Comparison of ENCODE assay signal across 1 cellular context in genomic region chr16:15990902-15991301, GRCh38.
A peak's percentile ranks its signal among the peaks of the same experiment; 100 is the strongest.
TF ChIP-seq lines count a peak whose summit lies in the region.

No MANE protein-coding gene starts in this region.

TF ChIP-seq in K562, 482 proteins besides CTCF, POLR2A, EP300 and RAD21 (continued from another document and continues in another):
- TF ChIP-seq, protein P1, sequence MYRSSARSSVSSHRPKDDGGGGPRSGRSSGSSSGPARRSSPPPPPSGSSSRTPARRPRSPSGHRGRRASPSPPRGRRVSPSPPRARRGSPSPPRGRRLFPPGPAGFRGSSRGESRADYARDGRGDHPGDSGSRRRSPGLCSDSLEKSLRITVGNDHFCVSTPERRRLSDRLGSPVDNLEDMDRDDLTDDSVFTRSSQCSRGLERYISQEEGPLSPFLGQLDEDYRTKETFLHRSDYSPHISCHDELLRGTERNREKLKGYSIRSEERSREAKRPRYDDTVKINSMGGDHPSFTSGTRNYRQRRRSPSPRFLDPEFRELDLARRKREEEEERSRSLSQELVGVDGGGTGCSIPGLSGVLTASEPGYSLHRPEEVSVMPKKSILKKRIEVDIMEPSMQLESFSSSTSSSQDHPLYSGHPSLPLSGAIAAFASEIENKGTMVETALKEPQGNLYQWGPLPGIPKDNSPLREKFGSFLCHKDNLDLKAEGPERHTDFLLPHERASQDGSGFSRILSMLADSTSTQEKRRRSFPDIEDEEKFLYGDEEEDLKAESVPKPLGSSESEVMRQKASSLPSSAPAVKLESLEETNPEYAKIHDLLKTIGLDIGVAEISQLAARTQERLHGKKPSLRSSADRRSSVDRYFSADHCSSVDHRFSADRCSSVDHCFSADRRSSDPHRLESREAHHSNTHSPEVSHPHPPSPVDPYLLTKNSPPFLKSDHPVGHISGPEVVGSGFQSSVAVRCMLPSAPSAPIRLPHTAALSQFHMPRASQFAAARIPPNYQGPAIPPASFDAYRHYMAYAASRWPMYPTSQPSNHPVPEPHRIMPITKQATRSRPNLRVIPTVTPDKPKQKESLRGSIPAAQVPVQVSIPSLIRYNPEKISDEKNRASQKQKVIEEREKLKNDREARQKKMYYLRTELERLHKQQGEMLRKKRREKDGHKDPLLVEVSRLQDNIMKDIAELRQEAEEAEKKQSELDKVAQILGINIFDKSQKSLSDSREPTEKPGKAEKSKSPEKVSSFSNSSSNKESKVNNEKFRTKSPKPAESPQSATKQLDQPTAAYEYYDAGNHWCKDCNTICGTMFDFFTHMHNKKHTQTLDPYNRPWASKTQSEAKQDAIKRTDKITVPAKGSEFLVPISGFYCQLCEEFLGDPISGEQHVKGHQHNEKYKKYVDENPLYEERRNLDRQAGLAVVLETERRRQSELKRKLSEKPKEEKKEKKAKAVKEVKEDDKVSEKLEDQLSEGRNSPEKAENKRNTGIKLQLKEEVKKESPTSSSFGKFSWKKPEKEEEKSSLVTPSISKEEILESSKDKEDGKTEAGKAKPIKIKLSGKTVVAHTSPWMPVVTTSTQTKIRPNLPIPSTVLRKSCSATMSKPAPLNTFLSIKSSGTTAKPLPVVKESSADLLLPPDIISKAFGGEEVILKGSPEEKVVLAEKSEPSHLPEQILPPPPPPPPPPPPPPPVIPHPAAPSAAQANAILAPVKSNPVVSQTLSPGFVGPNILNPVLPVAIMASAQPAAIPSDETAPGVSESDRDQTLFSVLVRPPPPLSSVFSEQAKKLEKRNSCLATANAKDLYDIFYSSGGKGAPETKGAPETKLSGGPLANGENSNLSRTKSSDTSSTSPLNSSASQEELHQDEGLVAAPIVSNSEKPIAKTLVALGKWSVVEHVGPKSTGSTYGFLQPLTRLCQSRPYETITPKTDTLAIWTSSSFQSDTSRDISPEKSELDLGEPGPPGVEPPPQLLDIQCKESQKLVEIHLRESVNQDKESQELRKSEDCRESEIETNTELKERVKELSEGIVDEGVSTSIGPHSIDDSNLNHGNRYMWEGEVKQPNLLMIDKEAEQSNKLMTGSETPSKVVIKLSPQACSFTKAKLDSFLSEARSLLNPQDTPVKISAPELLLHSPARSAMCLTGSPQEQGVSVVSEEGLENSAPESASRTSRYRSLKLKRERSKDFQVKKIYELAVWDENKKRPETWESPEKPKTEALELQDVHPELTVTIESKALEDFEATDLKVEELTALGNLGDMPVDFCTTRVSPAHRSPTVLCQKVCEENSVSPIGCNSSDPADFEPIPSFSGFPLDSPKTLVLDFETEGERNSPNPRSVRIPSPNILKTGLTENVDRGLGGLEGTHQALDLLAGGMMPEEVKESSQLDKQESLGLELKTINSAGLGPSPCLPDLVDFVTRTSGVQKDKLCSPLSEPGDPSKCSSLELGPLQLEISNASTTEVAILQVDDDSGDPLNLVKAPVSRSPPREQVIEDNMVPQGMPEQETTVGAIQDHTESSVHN (IDR thresholded peaks at IDR 0.05; ENCODE audit: borderline replicate concordance in 1 of 2, low read depth in 1 of 2): no peak
- TF ChIP-seq TCFL5 (CRISPR knock-in tag; conservative IDR thresholded peaks at IDR 0.05): no peak
- no peak for TF ChIP-seq ZFP91 (CRISPR knock-in tag; IDR thresholded peaks at IDR 0.05)
- TF ChIP-seq MCM3 (IDR thresholded peaks at IDR 0.05): no peak
- no peak for TF ChIP-seq SP2 (IDR thresholded peaks at IDR 0.05; ENCODE audit: extremely low read depth, low read depth, low read length, poor library complexity, severe bottlenecking)
- TF ChIP-seq, protein P2, sequence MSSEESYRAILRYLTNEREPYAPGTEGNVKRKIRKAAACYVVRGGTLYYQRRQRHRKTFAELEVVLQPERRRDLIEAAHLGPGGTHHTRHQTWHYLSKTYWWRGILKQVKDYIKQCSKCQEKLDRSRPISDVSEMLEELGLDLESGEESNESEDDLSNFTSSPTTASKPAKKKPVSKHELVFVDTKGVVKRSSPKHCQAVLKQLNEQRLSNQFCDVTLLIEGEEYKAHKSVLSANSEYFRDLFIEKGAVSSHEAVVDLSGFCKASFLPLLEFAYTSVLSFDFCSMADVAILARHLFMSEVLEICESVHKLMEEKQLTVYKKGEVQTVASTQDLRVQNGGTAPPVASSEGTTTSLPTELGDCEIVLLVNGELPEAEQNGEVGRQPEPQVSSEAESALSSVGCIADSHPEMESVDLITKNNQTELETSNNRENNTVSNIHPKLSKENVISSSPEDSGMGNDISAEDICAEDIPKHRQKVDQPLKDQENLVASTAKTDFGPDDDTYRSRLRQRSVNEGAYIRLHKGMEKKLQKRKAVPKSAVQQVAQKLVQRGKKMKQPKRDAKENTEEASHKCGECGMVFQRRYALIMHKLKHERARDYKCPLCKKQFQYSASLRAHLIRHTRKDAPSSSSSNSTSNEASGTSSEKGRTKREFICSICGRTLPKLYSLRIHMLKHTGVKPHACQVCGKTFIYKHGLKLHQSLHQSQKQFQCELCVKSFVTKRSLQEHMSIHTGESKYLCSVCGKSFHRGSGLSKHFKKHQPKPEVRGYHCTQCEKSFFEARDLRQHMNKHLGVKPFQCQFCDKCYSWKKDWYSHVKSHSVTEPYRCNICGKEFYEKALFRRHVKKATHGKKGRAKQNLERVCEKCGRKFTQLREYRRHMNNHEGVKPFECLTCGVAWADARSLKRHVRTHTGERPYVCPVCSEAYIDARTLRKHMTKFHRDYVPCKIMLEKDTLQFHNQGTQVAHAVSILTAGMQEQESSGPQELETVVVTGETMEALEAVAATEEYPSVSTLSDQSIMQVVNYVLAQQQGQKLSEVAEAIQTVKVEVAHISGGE (CRISPR knock-in tag; IDR thresholded peaks at IDR 0.05): no peak
- peak; percentile 36; the same call in 1 of the 2 replicates for TF ChIP-seq NFE2 (IDR thresholded peaks at IDR 0.05; ENCODE audit: low read depth)
- no peak for TF ChIP-seq KLF6 (CRISPR knock-in tag; IDR thresholded peaks at IDR 0.05; ENCODE audit: borderline replicate concordance)
- TF ChIP-seq SLC30A9 (CRISPR knock-in tag; IDR thresholded peaks at IDR 0.05): no peak
- no peak for TF ChIP-seq GABPB1 (CRISPR knock-in tag; IDR thresholded peaks at IDR 0.05)
- TF ChIP-seq MAZ (CRISPR knock-in tag; conservative IDR thresholded peaks at IDR 0.05 in 1 of 2, IDR thresholded peaks at IDR 0.05 in 1 of 2): 0 out of 4 replicates have a peak, but pooled peaks of 1 of the 2 experiments have one; percentile 31
- TF ChIP-seq SMC3 (conservative IDR thresholded peaks at IDR 0.05; ENCODE audit: insufficient read depth, low read depth, low read length): peak; percentile 63
- TF ChIP-seq ZNF511 (CRISPR knock-in tag; IDR thresholded peaks at IDR 0.05): no peak
- no peak for TF ChIP-seq ZBTB8A (IDR thresholded peaks at IDR 0.05; ENCODE audit: partially characterized antibody)
- TF ChIP-seq RREB1 (CRISPR knock-in tag; IDR thresholded peaks at IDR 0.05): no peak
- no peak for TF ChIP-seq GABPB2 (CRISPR knock-in tag; conservative IDR thresholded peaks at IDR 0.05)
- no peak for TF ChIP-seq EZH2 (IDR thresholded peaks at IDR 0.05; ENCODE audit: borderline replicate concordance, low read depth, low read length)
- no peak for TF ChIP-seq TRIM25 (IDR thresholded peaks at IDR 0.05; ENCODE audit: borderline replicate concordance)
- no peak for TF ChIP-seq NR4A1 (CRISPR knock-in tag; IDR thresholded peaks at IDR 0.05)
- TF ChIP-seq NR4A1 (tag; IDR thresholded peaks at IDR 0.05): no peak
- no peak for TF ChIP-seq NCOA4 (IDR thresholded peaks at IDR 0.05; ENCODE audit: partially characterized antibody)
- TF ChIP-seq KDM5B (IDR thresholded peaks at IDR 0.05; ENCODE audit: insufficient replicate concordance, low read depth, low read length): no peak
- no peak for TF ChIP-seq ZC3H8 (IDR thresholded peaks at IDR 0.05)
- 0 out of 2 replicates have a peak, but pooled peaks have one; percentile 25 for TF ChIP-seq GATAD2B (IDR thresholded peaks at IDR 0.05; ENCODE audit: borderline replicate concordance)
- no peak for TF ChIP-seq EWSR1 (IDR thresholded peaks at IDR 0.05; ENCODE audit: borderline replicate concordance, low read depth, partially characterized antibody)
- no peak for TF ChIP-seq ATF1 (CRISPR knock-in tag; IDR thresholded peaks at IDR 0.05)
- peak; percentile 49; the same call in 1 of the 2 replicates for TF ChIP-seq ATF1 (tag; IDR thresholded peaks at IDR 0.05)
- TF ChIP-seq MAFG (tag; conservative IDR thresholded peaks at IDR 0.05): 0 out of 2 replicates have a peak, but pooled peaks have one; percentile 5
- TF ChIP-seq DIDO1 (tag; IDR thresholded peaks at IDR 0.05; ENCODE audit: low read depth): no peak
- TF ChIP-seq GTF2E2 (tag; IDR thresholded peaks at IDR 0.05): no peak
- no peak for TF ChIP-seq RBM25 (IDR thresholded peaks at IDR 0.05; ENCODE audit: low read depth, low read length, severe bottlenecking)
- TF ChIP-seq TCF15 (CRISPR knock-in tag; IDR thresholded peaks at IDR 0.05): no peak
- TF ChIP-seq ZBTB5 (IDR thresholded peaks at IDR 0.05): no peak
- no peak for TF ChIP-seq GTF2A2 (tag; IDR thresholded peaks at IDR 0.05)
